ENCODE assay signal across 17 cellular contexts in genomic region chr15:68504721-68505090, GRCh38.
A peak's percentile ranks its signal among the peaks of the same experiment; 100 is the strongest.
DNase-seq lines count a peak whose midpoint lies in the region; ATAC-seq, FAIRE-seq and TF ChIP-seq lines count a peak whose summit lies in the region.
"Had no signal": no experiment of that assay in that cellular context is flagged by ENCODE, and none has a peak within 500 bp of the region (broad histone marks: within the 10 kb centered on the region; RNA-seq: fewer than 3 reads in every experiment).

No MANE protein-coding gene starts in this region.

- peaks cover 8% of the 10 kb centered on the region for H3K4me1 Mint-ChIP-seq in activated CD4-positive, alpha-beta T cell treated with anti-CD3 and anti-CD28 coated beads, Interleukin-2, amount 10 ng/mL, durations not matched to agents 24 days and 14 days

- H3K4me3 Mint-ChIP-seq in activated CD4-positive, alpha-beta T cell treated with anti-CD3 and anti-CD28 coated beads, Interleukin-2, amount 10 ng/mL, durations not matched to agents 24 days and 14 days, result peak overlapping the region; percentile 29
- H3K4me3 Mint-ChIP-seq: effector memory CD8-positive, alpha-beta T cell had no signal

- H3K4ac ChIP-seq in neuronal stem cell (ENCODE audit: low read length), result no peak overlapping the region

- no peak overlapping the region for H2AK5ac ChIP-seq in neuronal stem cell (ENCODE audit: low read depth, low read length)

- H3K36me3 Mint-ChIP-seq in activated CD4-positive, alpha-beta T cell treated with anti-CD3 and anti-CD28 coated beads, Interleukin-2, amount 10 ng/mL, durations not matched to agents 24 days and 14 days (ENCODE audit: low read depth), result no peaks in the 10 kb centered on the region

- intact Hi-C loops in activated CD4-positive, alpha-beta T cell treated with anti-CD3 and anti-CD28 coated beads, Interleukin-2, amount 10 ng/mL, durations not matched to agents 24 days and 14 days (cut with micrococcal nuclease), result no loop called here
- intact Hi-C loops in Right ventricle myocardium inferior (cut with DNase I) (no loop called here), dorsolateral prefrontal cortex (cut with DNase I) (no loop called here)

- H3K27me3 Mint-ChIP-seq in activated CD4-positive, alpha-beta T cell treated with anti-CD3 and anti-CD28 coated beads, Interleukin-2, amount 10 ng/mL, durations not matched to agents 24 days and 14 days, result peaks cover 17% of the 10 kb centered on the region

- no peak overlapping the region for H3K23ac ChIP-seq in neuronal stem cell (ENCODE audit: low read depth, low read length, poor library complexity)

- no peaks in the 10 kb centered on the region for H3K9me3 ChIP-seq in neuronal stem cell (replicated peaks in 1 of 2; ENCODE audit: control insufficient read depth in 2 of 2, insufficient read depth in 1 of 2, low read depth in 1 of 2, low read length in 2 of 2)
- H3K9me3 ChIP-seq: left ventricle myocardium inferior, right lobe of liver, thyroid gland had no signal

- no peak overlapping the region for H2BK5ac ChIP-seq in neuronal stem cell (ENCODE audit: low read length)

- no peak overlapping the region for H2BK120ac ChIP-seq in neuronal stem cell (ENCODE audit: low read depth, low read length)

- WGBS in neuronal stem cell (ENCODE audit: extremely low coverage in 2 of 2, insufficient read length in 2 of 2, insufficient replicate concordance in 1 of 2), 2 donors, result no CpG with 5 or more reads among the region's 8 CpGs

- H3K36me3 ChIP-seq in neuronal stem cell (replicated peaks in 1 of 2; ENCODE audit: control insufficient read depth in 2 of 2, insufficient read depth in 2 of 2, low read length in 2 of 2), result no peaks in the 10 kb centered on the region
- H3K36me3 ChIP-seq: left ventricle myocardium inferior, right lobe of liver, thyroid gland had no signal

- no peaks in the 10 kb centered on the region for H3K79me1 ChIP-seq in neuronal stem cell (ENCODE audit: low read depth, low read length)

- no peak overlapping the region for H2BK15ac ChIP-seq in neuronal stem cell (ENCODE audit: low read length)

- no peak overlapping the region for H3K14ac ChIP-seq in neuronal stem cell (ENCODE audit: low read length)

- H3K9ac ChIP-seq in neuronal stem cell (ENCODE audit: low read depth, low read length, poor library complexity), result no peak overlapping the region

- H3K27ac Mint-ChIP-seq in activated CD4-positive, alpha-beta T cell treated with anti-CD3 and anti-CD28 coated beads, Interleukin-2, amount 10 ng/mL, durations not matched to agents 24 days and 14 days, result no peak overlapping the region
- H3K27ac Mint-ChIP-seq: effector memory CD8-positive, alpha-beta T cell had no signal

- no peak for DNase-seq in activated CD4-positive, alpha-beta T cell treated with anti-CD3 and anti-CD28 coated beads, Interleukin-2, amount 10 ng/mL, durations not matched to agents 24 days and 14 days
- DNase-seq in activated CD4-positive, alpha-beta T cell treated with anti-CD3 and anti-CD28 coated beads, Interleukin-2, amount 50 U/mL, for 4 hours, result no peak
- DNase-seq in HTR-8/SVneo (ENCODE audit: insufficient read length, low spot score) (no peak), choroid plexus epithelial cell (ENCODE audit: low read depth) (peak; percentile 55), neuronal stem cell (ENCODE audit: low spot score) (no peak), retina (no peak), Right ventricle myocardium inferior (ENCODE audit: missing footprints) (no peak), dorsolateral prefrontal cortex (no peak)
- DNase-seq: Calu3; effector memory CD8-positive, alpha-beta T cell; left ventricle myocardium inferior; NCI-H1930; NCI-H524 treated with DMSO at 0.1 percent for 48 hours; PC-9; right lobe of liver; stimulated activated CD4-positive, alpha-beta T cell treated with anti-CD3 and anti-CD28 coated beads, Interleukin-4, amount 100 ng/mL, for 1 hour; thyroid gland had no signal

- peak overlapping the region; percentile 70 for H2AFZ ChIP-seq in neuronal stem cell (ENCODE audit: low read length)
- H2AFZ ChIP-seq: PC-9 had no signal

- H3K4me2 ChIP-seq in neuronal stem cell (ENCODE audit: insufficient read depth, low read length, poor library complexity, severe bottlenecking), result no peak overlapping the region
- H3K4me2 ChIP-seq: PC-9 had no signal

- TF ChIP-seq CTCF in choroid plexus epithelial cell (conservative IDR thresholded peaks at IDR 0.05; ENCODE audit: low read depth, low read length) (peak; percentile 21), dorsolateral prefrontal cortex (IDR thresholded peaks at IDR 0.05 in 54 of 56, conservative IDR thresholded peaks at IDR 0.05 in 2 of 56; ENCODE audit: low read depth in 1 of 56, partially characterized antibody in 56 of 56) (no peak)

- H3K4me3 ChIP-seq in choroid plexus epithelial cell (ENCODE audit: low read depth, low read length) (no peak overlapping the region), neuronal stem cell (ENCODE audit: low read length in 2 of 2) (no peak overlapping the region), dorsolateral prefrontal cortex (no peak overlapping the region)
- H3K4me3 ChIP-seq: left ventricle myocardium inferior, PC-9, right lobe of liver, thyroid gland had no signal

- no peak overlapping the region for H4K8ac ChIP-seq in neuronal stem cell (ENCODE audit: low read depth, low read length)

- no peak overlapping the region for H2BK12ac ChIP-seq in neuronal stem cell (ENCODE audit: low read length)

- H3K27me3 ChIP-seq in neuronal stem cell (ENCODE audit: control insufficient read depth in 3 of 3, insufficient read depth in 3 of 3, low read depth in 1 of 3, low read length in 3 of 3) (peaks cover 0 to 12% (median 0%) of the 10 kb centered on the region in 3 experiments), dorsolateral prefrontal cortex (peaks cover 0 to 2% (median 0%) of the 10 kb centered on the region in 45 donors)
- H3K27me3 ChIP-seq: right lobe of liver, thyroid gland had no signal

- no peaks in the 10 kb centered on the region for H3K9me3 Mint-ChIP-seq in activated CD4-positive, alpha-beta T cell treated with anti-CD3 and anti-CD28 coated beads, Interleukin-2, amount 10 ng/mL, durations not matched to agents 24 days and 14 days
- H3K9me3 Mint-ChIP-seq: effector memory CD8-positive, alpha-beta T cell had no signal

- H3K27ac ChIP-seq in neuronal stem cell (replicated peaks; ENCODE audit: low read length) (no peak overlapping the region), dorsolateral prefrontal cortex (no peak overlapping the region)
- H3K27ac ChIP-seq: left ventricle myocardium inferior, PC-9, right lobe of liver, thyroid gland had no signal

- H4K91ac ChIP-seq in neuronal stem cell (ENCODE audit: low read depth, low read length, poor library complexity), result no peak overlapping the region

- no peak overlapping the region for H3K18ac ChIP-seq in neuronal stem cell (ENCODE audit: low read length)

- no peak for ATAC-seq in Right ventricle myocardium inferior
- ATAC-seq: effector memory CD8-positive, alpha-beta T cell; right lobe of liver had no signal

- H3K4me1 ChIP-seq in neuronal stem cell (ENCODE audit: control insufficient read depth in 2 of 2, insufficient read depth in 1 of 2, low read depth in 1 of 2, low read length in 2 of 2), result peaks cover 0 to 8% of the 10 kb centered on the region in 2 donors
- H3K4me1 ChIP-seq: left ventricle myocardium inferior, right lobe of liver, thyroid gland had no signal

- peak; percentile 62 for FAIRE-seq in HTR-8/SVneo (lab: Jason Lieb, UNC)
